In the genomic region with DNA sequence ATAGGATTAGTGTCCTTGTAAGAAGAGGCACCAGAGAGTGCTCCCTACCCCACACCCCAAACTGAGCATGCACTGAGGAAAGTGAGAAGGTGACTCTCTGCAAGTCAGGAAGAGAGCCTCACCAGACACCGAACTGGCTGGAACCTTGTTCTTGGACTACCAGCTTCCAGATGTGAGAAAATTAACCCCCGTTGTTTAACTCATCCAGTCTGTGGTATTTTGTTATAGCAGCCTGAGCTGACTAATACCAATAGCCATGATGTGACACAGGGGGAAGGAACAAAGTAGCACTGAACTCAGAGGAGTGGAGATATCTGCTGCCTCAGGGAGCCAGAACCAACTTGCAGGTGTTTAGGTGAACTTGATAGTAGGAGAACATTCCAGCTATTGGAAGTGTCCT, we compare ENCODE assay signal across 7 cellular contexts.
"Had no signal": no experiment of that assay in that cellular context is flagged by ENCODE, and none has a peak within 500 bp of the region (broad histone marks: within the 10 kb centered on the region; RNA-seq: fewer than 3 reads in every experiment).

No MANE protein-coding gene starts in this region.

- DNase-seq: GM23248, GOT3, H7, HFFc6, KBM-7 had no signal

- ATAC-seq: HCT116 had no signal

- H3K9me3 ChIP-seq: HAP-1 had no signal

- H2AFZ ChIP-seq: GM23248 had no signal

- H3K27ac ChIP-seq: GM23248 had no signal

- H3K4me1 ChIP-seq: HAP-1 had no signal

- H3K9ac ChIP-seq: GM23248 had no signal

- H3K4me3 ChIP-seq: GM23248, HAP-1 had no signal

- H3K36me3 ChIP-seq: HAP-1 had no signal
